1 cellular context compared by ENCODE assay signal in genomic region chr9:98607787-98608186, GRCh38.
TF ChIP-seq lines count a peak whose summit lies in the region.

No MANE protein-coding gene starts in this region.

TF ChIP-seq in SK-N-SH treated with all-trans-retinoic acid at 6 μM for 48 hours, 23 proteins besides CTCF, POLR2A, EP300 and RAD21 (continued from another document):
- TF ChIP-seq ISL1 (CRISPR knock-in tag; IDR thresholded peaks at IDR 0.05) (no peak), CSDC2 (CRISPR knock-in tag; IDR thresholded peaks at IDR 0.05) (no peak), POU6F1 (CRISPR knock-in tag; IDR thresholded peaks at IDR 0.05; ENCODE audit: borderline replicate concordance, low read depth) (no peak), ZC3H10 (CRISPR knock-in tag; IDR thresholded peaks at IDR 0.05) (no peak), SNAI2 (CRISPR knock-in tag; IDR thresholded peaks at IDR 0.05) (no peak), CSRNP3 (CRISPR knock-in tag; IDR thresholded peaks at IDR 0.05) (no peak)
